15 cellular contexts compared by ENCODE assay signal in genomic region chr1:221637641-221638041, GRCh38.
DNase-seq lines count a peak whose midpoint lies in the region; ATAC-seq and TF ChIP-seq lines count a peak whose summit lies in the region.
"Had no signal": no experiment of that assay in that cellular context is flagged by ENCODE, and none has a peak within 500 bp of the region (broad histone marks: within the 10 kb centered on the region; RNA-seq: fewer than 3 reads in every experiment).

No MANE protein-coding gene starts in this region.

- no peak for TF ChIP-seq CTCF in fibroblast of pulmonary artery (IDR thresholded peaks at IDR 0.05; ENCODE audit: low read length, missing control alignments)

- CTCF ChIA-PET in T-cell (lab: Charles Lee): no interaction called here
- CTCF ChIA-PET in activated CD4-positive, alpha-beta T cell treated with anti-CD3 and anti-CD28 coated beads for 36 hours (lab: Charles Lee): no interaction called here

- DNase-seq in Daoy (ENCODE audit: low read depth): peak; percentile 13
- peak; percentile 35 to 90 for DNase-seq in NCI-H446 (lab: John Stamatoyannopoulos, UW)
- peak; percentile 8 for DNase-seq in fibroblast of pulmonary artery (ENCODE audit: low read depth)
- peak; percentile 5 for DNase-seq in non-pigmented ciliary epithelial cell (ENCODE audit: low read depth)
- DNase-seq in T-cell: no peak
- no peak for DNase-seq in activated CD4-positive, alpha-beta T cell treated with anti-CD3 and anti-CD28 coated beads for 36 hours
- DNase-seq in activated T-cell treated with anti-CD3 and anti-CD28 coated beads, Interleukin-2, amount 50 U/mL, for 48 hours: no peak
- DNase-seq: activated CD8-positive, alpha-beta T cell treated with anti-CD3 and anti-CD28 coated beads for 36 hours; activated naive CD4-positive, alpha-beta T cell; NCI-H187; ovary; stimulated activated naive CD8-positive, alpha-beta T cell treated with anti-CD3 and anti-CD28 coated beads, Interleukin-15, amount 100 ng/mL, for 72 hours; T1000 had no signal

- ATAC-seq in HG03175 (IDR thresholded peaks at IDR 0.05; ENCODE audit: unreplicated experiment) (no peak), T-cell (replicated peaks in 1 of 4) (no peak)
- no peak for ATAC-seq in activated CD4-positive, alpha-beta T cell treated with anti-CD3 and anti-CD28 coated beads for 36 hours
- ATAC-seq: activated CD8-positive, alpha-beta T cell treated with anti-CD3 and anti-CD28 coated beads for 36 hours; stimulated activated naive CD8-positive, alpha-beta T cell treated with anti-CD3 and anti-CD28 coated beads, Interleukin-15, amount 100 ng/mL, for 72 hours had no signal

- no peak overlapping the region for H3K27ac Mint-ChIP-seq in T-cell
- H3K27ac Mint-ChIP-seq in activated CD4-positive, alpha-beta T cell treated with anti-CD3 and anti-CD28 coated beads for 36 hours: no peak overlapping the region
- H3K27ac Mint-ChIP-seq: activated CD8-positive, alpha-beta T cell treated with anti-CD3 and anti-CD28 coated beads for 36 hours; IgD-negative memory B cell; stimulated activated naive CD8-positive, alpha-beta T cell treated with anti-CD3 and anti-CD28 coated beads, Interleukin-15, amount 100 ng/mL, for 72 hours had no signal

- H3K4me3 Mint-ChIP-seq in T-cell: no peak overlapping the region
- no peak overlapping the region for H3K4me3 Mint-ChIP-seq in activated CD4-positive, alpha-beta T cell treated with anti-CD3 and anti-CD28 coated beads for 36 hours
- H3K4me3 Mint-ChIP-seq: activated CD8-positive, alpha-beta T cell treated with anti-CD3 and anti-CD28 coated beads for 36 hours; IgD-negative memory B cell; stimulated activated naive CD8-positive, alpha-beta T cell treated with anti-CD3 and anti-CD28 coated beads, Interleukin-15, amount 100 ng/mL, for 72 hours had no signal

- peaks cover 0 to 1% of the 10 kb centered on the region in 2 donors for H3K27me3 Mint-ChIP-seq in T-cell
- H3K27me3 Mint-ChIP-seq in activated CD4-positive, alpha-beta T cell treated with anti-CD3 and anti-CD28 coated beads for 36 hours: no peaks in the 10 kb centered on the region
- H3K27me3 Mint-ChIP-seq: activated CD8-positive, alpha-beta T cell treated with anti-CD3 and anti-CD28 coated beads for 36 hours; IgD-negative memory B cell; stimulated activated naive CD8-positive, alpha-beta T cell treated with anti-CD3 and anti-CD28 coated beads, Interleukin-15, amount 100 ng/mL, for 72 hours had no signal

- POLR2A ChIA-PET in T-cell (lab: Charles Lee): no interaction called here
- POLR2A ChIA-PET in activated CD4-positive, alpha-beta T cell treated with anti-CD3 and anti-CD28 coated beads for 36 hours (lab: Charles Lee): no interaction called here

- no peaks in the 10 kb centered on the region for H3K36me3 Mint-ChIP-seq in T-cell
- no peaks in the 10 kb centered on the region for H3K36me3 Mint-ChIP-seq in activated CD4-positive, alpha-beta T cell treated with anti-CD3 and anti-CD28 coated beads for 36 hours (ENCODE audit: low read depth)

- H3K4me3 ChIP-seq in fibroblast of pulmonary artery (replicated peaks; ENCODE audit: low read depth, low read length): no peak overlapping the region
- H3K4me3 ChIP-seq: ovary had no signal

- H3K9me3 Mint-ChIP-seq in T-cell: no peaks in the 10 kb centered on the region
- H3K9me3 Mint-ChIP-seq in activated CD4-positive, alpha-beta T cell treated with anti-CD3 and anti-CD28 coated beads for 36 hours (ENCODE audit: low read depth): no peaks in the 10 kb centered on the region
- H3K9me3 Mint-ChIP-seq: activated CD8-positive, alpha-beta T cell treated with anti-CD3 and anti-CD28 coated beads for 36 hours; IgD-negative memory B cell had no signal

- H3K4me1 Mint-ChIP-seq in T-cell: no peaks in the 10 kb centered on the region
- peaks cover 4% of the 10 kb centered on the region for H3K4me1 Mint-ChIP-seq in activated CD4-positive, alpha-beta T cell treated with anti-CD3 and anti-CD28 coated beads for 36 hours
- H3K4me1 Mint-ChIP-seq: IgD-negative memory B cell; stimulated activated naive CD8-positive, alpha-beta T cell treated with anti-CD3 and anti-CD28 coated beads, Interleukin-15, amount 100 ng/mL, for 72 hours had no signal

- intact Hi-C loops in activated CD4-positive, alpha-beta T cell treated with anti-CD3 and anti-CD28 coated beads for 36 hours (cut with DNase I, micrococcal nuclease): no loop called here

Comparison
In these comparisons a context has a peak if more than half of its experiments do, and no peak if none do; other contexts are left out.
1. DNase-seq: peak in Daoy (single experiment), NCI-H446 (2 of 2), fibroblast of pulmonary artery (single experiment) and non-pigmented ciliary epithelial cell (single experiment); none in T-cell (0 of 34), activated CD4-positive, alpha-beta T cell treated with anti-CD3 and anti-CD28 coated beads for 36 hours (single experiment) and activated T-cell treated with anti-CD3 and anti-CD28 coated beads, Interleukin-2, amount 50 U/mL, for 48 hours (0 of 2).